ENCODE assay signal across 8 cellular contexts in genomic region chr1:87335175-87335992, GRCh38. TPM values are rescaled to one million over a fixed set of nuclear protein-coding genes. Genes with fewer than 3 reads are reported as not detected.
A peak's percentile ranks its signal among the peaks of the same experiment; 100 is the strongest.
DNase-seq lines count a peak whose midpoint lies in the region; ATAC-seq, FAIRE-seq and TF ChIP-seq lines count a peak whose summit lies in the region.

No MANE protein-coding gene starts in this region.

- peak overlapping the region; percentile 58 for H3K27ac ChIP-seq in RWPE2 (ENCODE audit: poor library complexity, severe bottlenecking)
- H3K27ac ChIP-seq in urinary bladder (ENCODE audit: low read depth) = peak overlapping the region; percentile 57

- peak overlapping the region; percentile 82 for H3K4me3 Mint-ChIP-seq in glutamatergic neuron (ENCODE audit: unreplicated experiment)

- H3K9me3 ChIP-seq in RWPE2 (ENCODE audit: severe bottlenecking) = no peaks in the 10 kb centered on the region

- TF ChIP-seq CTCF in D721Med (IDR thresholded peaks at IDR 0.05; ENCODE audit: insufficient read depth, missing control alignments) (peak; percentile 22), GM20000 (IDR thresholded peaks at IDR 0.05; ENCODE audit: extremely low read depth, missing control alignments) (peak; percentile 37), RWPE2 (IDR thresholded peaks at IDR 0.05; ENCODE audit: poor library complexity, severe bottlenecking) (peak; percentile 35), glutamatergic neuron (IDR thresholded peaks at IDR 0.05; ENCODE audit: partially characterized antibody, unreplicated experiment) (no peak), omental fat pad (IDR thresholded peaks at IDR 0.05) (no peak)

- DNase-seq in D721Med (ENCODE audit: insufficient read length, low spot score) = no peak
- peak; percentile 83 for DNase-seq in GM20000 (ENCODE audit: low spot score)
- peak; percentile 55 for DNase-seq in HT1080 (ENCODE audit: low read depth)
- DNase-seq in RWPE2 (ENCODE audit: low spot score) = peak; percentile 56
- DNase-seq in activated naive CD4-positive, alpha-beta T cell treated with anti-CD3 and anti-CD28 coated beads, Interleukin-2, amount 50 U/mL, for 16 hours = peak; percentile 51
- DNase-seq in glutamatergic neuron = peak; percentile 70
- DNase-seq in omental fat pad (ENCODE audit: low spot score) = no peak

- FAIRE-seq in D721Med (lab: Jason Lieb, UNC) = no peak

- H3K4me3 ChIP-seq in RWPE2 (ENCODE audit: severe bottlenecking) (peak overlapping the region; percentile 48), urinary bladder (ENCODE audit: low read depth, low read length) (peak overlapping the region; percentile 91)

- peaks cover 6% of the 10 kb centered on the region for H3K36me3 Mint-ChIP-seq in glutamatergic neuron (ENCODE audit: unreplicated experiment)

- H3K27me3 ChIP-seq in RWPE2 (ENCODE audit: insufficient read depth, poor library complexity, severe bottlenecking) = no peaks in the 10 kb centered on the region

- no peaks in the 10 kb centered on the region for H3K27me3 Mint-ChIP-seq in glutamatergic neuron (ENCODE audit: unreplicated experiment)

- H3K4me1 ChIP-seq in RWPE2 (ENCODE audit: insufficient read depth, poor library complexity, severe bottlenecking) = peaks cover 19% of the 10 kb centered on the region
- H3K4me1 ChIP-seq in urinary bladder (ENCODE audit: insufficient read depth) = no peaks in the 10 kb centered on the region

- H3K27ac Mint-ChIP-seq in glutamatergic neuron (ENCODE audit: unreplicated experiment) = no peak overlapping the region

- under 1% methylated on average over 62 of the region's 62 CpGs for WGBS in urinary bladder

- peak; percentile 44 for ATAC-seq in RWPE2 (ENCODE audit: low read depth)
- peak; percentile 38 for ATAC-seq in omental fat pad (ENCODE audit: low FRiP score)

- peaks cover 26% of the 10 kb centered on the region for H3K4me1 Mint-ChIP-seq in glutamatergic neuron (ENCODE audit: low read depth, unreplicated experiment)

- H3K9me3 Mint-ChIP-seq in glutamatergic neuron (ENCODE audit: unreplicated experiment) = peaks cover 4% of the 10 kb centered on the region

- H3K36me3 ChIP-seq in RWPE2 (ENCODE audit: low read depth) = peaks cover 63% of the 10 kb centered on the region
- peaks cover 2% of the 10 kb centered on the region for H3K36me3 ChIP-seq in urinary bladder (ENCODE audit: insufficient read depth)

RNA-seq across cellular contexts. Expression of gene LMO4, which starts 6.7 kb away (rescaled TPM):
- total RNA-seq in HT1080 (2014; rRNA removed; shearing (Covaris generic)) = 30.6 and 32.6 TPM in 2 replicates
- polyA plus RNA-seq in HT1080 (2015; cell fraction: cytosol; rRNA removed) = 67.2 and 69.6 TPM in 2 replicates
- polyA plus RNA-seq in HT1080 (2015; cell fraction: nucleus; rRNA removed) = 42.5 and 47.0 TPM in 2 replicates
- total RNA-seq in glutamatergic neuron (ENCODE audit: unreplicated experiment) = 16.5 TPM
- total RNA-seq in omental fat pad = 10 to 100 TPM; 42.0 to 52.9 (median 49.0) TPM
- total RNA-seq in urinary bladder = 150 TPM
- 89.5 TPM for polyA plus RNA-seq in urinary bladder

Comparison
In these comparisons a context has a peak if more than half of its experiments do, and no peak if none do; other contexts are left out.
1. DNase-seq: peak in GM20000 (single experiment), HT1080 (single experiment), RWPE2 (single experiment), activated naive CD4-positive, alpha-beta T cell treated with anti-CD3 and anti-CD28 coated beads, Interleukin-2, amount 50 U/mL, for 16 hours (single experiment) and glutamatergic neuron (single experiment); none in D721Med (single experiment) and omental fat pad (single experiment).
2. CTCF ChIP-seq: peak in D721Med (single experiment), GM20000 (single experiment) and RWPE2 (single experiment); none in glutamatergic neuron (single experiment) and omental fat pad (0 of 3).